In genomic region chr12:110403975-110404675, GRCh38 we compare ENCODE assay signal across 8 cellular contexts. TPM values are rescaled to one million over a fixed set of nuclear protein-coding genes. Genes with fewer than 3 reads are reported as not detected.
DNase-seq lines count a peak whose midpoint lies in the region; ATAC-seq, FAIRE-seq and TF ChIP-seq lines count a peak whose summit lies in the region.

No MANE protein-coding gene starts in this region.

- TF ChIP-seq RAD21 in H1 (IDR thresholded peaks at IDR 0.05 in 1 of 2, conservative IDR thresholded peaks at IDR 0.05 in 1 of 2; ENCODE audit: low read depth in 2 of 2, low read length in 2 of 2): no peak

- H4K5ac ChIP-seq in H1 (ENCODE audit: insufficient read length, low read depth, low read length): peak overlapping the region; percentile 97

- peak; percentile 75 for DNase-seq in GM06990 (ENCODE audit: extremely low read depth, insufficient read length)
- DNase-seq in HT-29 (ENCODE audit: low spot score): peak; percentile 90
- DNase-seq in NK-92 (lab: John Stamatoyannopoulos, UW; ENCODE audit: unreplicated experiment): peak; percentile 6
- peak; percentile 54 for DNase-seq in activated CD8-positive, alpha-beta memory T cell treated with anti-CD3 and anti-CD28 coated beads, Interleukin-2, amount 50 U/mL, for 1 hour (ENCODE audit: extremely low read depth)
- peak; percentile 38 to 83 for DNase-seq in H1 (ENCODE audit: low read depth in 1 of 2, low spot score in 2 of 2)
- peak; percentile 65 for DNase-seq in mesenchymal stem cell
- peak; percentile 73 for DNase-seq in stimulated activated CD8-positive, alpha-beta memory T cell treated with anti-CD3 and anti-CD28 coated beads, Interleukin-12 subunit alpha, Interleukin-12 subunit beta, amount 100 ng/mL, for 1 hour (ENCODE audit: low read depth)

- H3K9me3 ChIP-seq in H1 (ENCODE audit: insufficient read depth in 2 of 2, low read depth in 1 of 2, low read length in 1 of 2) (no peaks in the 10 kb centered on the region), mesenchymal stem cell (ENCODE audit: control insufficient read depth, low read length) (no peaks in the 10 kb centered on the region)

- no peak for TF ChIP-seq EP300 in H1 (IDR thresholded peaks at IDR 0.05; ENCODE audit: borderline replicate concordance in 1 of 2, low read depth in 2 of 2, low read length in 2 of 2)

- peaks cover 28 to 43% of the 10 kb centered on the region in 2 experiments for H3K79me2 ChIP-seq in H1 (ENCODE audit: control insufficient read depth in 1 of 2, insufficient read depth in 2 of 2, low read length in 2 of 2)

- peaks cover 4% of the 10 kb centered on the region for H3K36me3 ChIP-seq in GM06990 (ENCODE audit: control insufficient read depth, insufficient read depth, low read length)
- peaks cover 4 to 19% (median 11%) of the 10 kb centered on the region in 4 experiments; a peak in 6 of 8 replicates for H3K36me3 ChIP-seq in H1 (ENCODE audit: control insufficient read depth in 2 of 4, insufficient read depth in 4 of 4, low read length in 3 of 4)
- peaks cover 8 to 16% of the 10 kb centered on the region in 2 experiments for H3K36me3 ChIP-seq in mesenchymal stem cell (ENCODE audit: control insufficient read depth in 1 of 2, insufficient read depth in 2 of 2, low read depth in 1 of 2, low read length in 2 of 2)

- H3K27me3 ChIP-seq in GM06990 (replicated peaks; ENCODE audit: control insufficient read depth, insufficient read depth, low read length) (no peaks in the 10 kb centered on the region), H1 (replicated peaks in 1 of 4; ENCODE audit: control insufficient read depth in 3 of 4, extremely low read depth in 1 of 4, insufficient read depth in 3 of 4, low read length in 3 of 4) (no peaks in the 10 kb centered on the region), mesenchymal stem cell (ENCODE audit: control insufficient read depth in 1 of 2, insufficient read depth in 1 of 2, low read length in 2 of 2) (no peaks in the 10 kb centered on the region)

- CTCF ChIA-PET in H1 (lab: Charles Lee; ENCODE audit: partially characterized antibody): interaction anchor here (0.8 to 2.7 kb wide), 2 partner anchors 17 to 27 kb away, joined by 3 to 11 read pairs; no protein-coding TSS in a partner anchor

- ATAC-seq in GM19463 (IDR thresholded peaks at IDR 0.05; ENCODE audit: unreplicated experiment): no peak

- H3K79me1 ChIP-seq in H1 (ENCODE audit: low read depth, low read length) (peaks cover 2% of the 10 kb centered on the region), mesenchymal stem cell (replicated peaks; ENCODE audit: low read length, poor library complexity, severe bottlenecking) (no peaks in the 10 kb centered on the region)

- H2BK12ac ChIP-seq in H1 (ENCODE audit: low read depth, low read length) (peak overlapping the region; percentile 96; the same call in 1 of the 2 replicates), mesenchymal stem cell (ENCODE audit: low read length in 2 of 2) (no peak overlapping the region)

- H3K56ac ChIP-seq in H1 (replicated peaks; ENCODE audit: insufficient read length, low read depth, low read length): peak overlapping the region; percentile 80

- H2BK120ac ChIP-seq in H1 (replicated peaks; ENCODE audit: low read depth, low read length) (peak overlapping the region; percentile 83), mesenchymal stem cell (ENCODE audit: low read depth, low read length) (no peak overlapping the region)

- FAIRE-seq in H1 (lab: Jason Lieb, UNC): no peak

- H3K18ac ChIP-seq in H1 (ENCODE audit: extremely low read depth, low read length) (peak overlapping the region; percentile 36; the same call in 1 of the 2 replicates), mesenchymal stem cell (ENCODE audit: low read depth in 1 of 2, low read length in 2 of 2) (peak overlapping the region; percentile 38 to 75)

- H2AK5ac ChIP-seq in H1 (ENCODE audit: low read depth, low read length) (no peak overlapping the region), mesenchymal stem cell (ENCODE audit: low read length, severe bottlenecking) (peak overlapping the region; percentile 81)

- no peak overlapping the region for H2BK20ac ChIP-seq in H1 (ENCODE audit: low read length)

- WGBS in H1 (ENCODE audit: extremely low coverage in 1 of 2, insufficient coverage in 1 of 2, insufficient read length in 1 of 2, insufficient replicate concordance in 2 of 2, low coverage in 1 of 2, low lambda C conversion rate in 2 of 2, missing lambda C conversion rate in 1 of 2), 2 experiments: 24% methylated on average over 21 of the region's 21 CpGs; no CpG with 5 or more reads in 1 of the 2 experiments
- WGBS in mesenchymal stem cell: 19% methylated on average over 16 of the region's 21 CpGs

- peaks cover 2% of the 10 kb centered on the region; the same call in 1 of the 2 replicates for H3K23me2 ChIP-seq in H1 (ENCODE audit: low read depth, low read length)

- no peak overlapping the region for H3K14ac ChIP-seq in H1 (ENCODE audit: insufficient read length)
- no peak overlapping the region for H3K14ac ChIP-seq in mesenchymal stem cell (ENCODE audit: low read length in 2 of 2)

- peak in 1 of 2 experiments; percentile 34; a peak in 1 of 3 replicates for TF ChIP-seq POLR2A in H1 (IDR thresholded peaks at IDR 0.05; ENCODE audit: control extremely low read depth in 1 of 2, low read depth in 2 of 2, low read length in 2 of 2)

- H3K4me2 ChIP-seq in H1 (ENCODE audit: insufficient read depth in 1 of 2, low read depth in 2 of 2, low read length in 2 of 2) (peak overlapping the region; percentile 65 to 75), mesenchymal stem cell (ENCODE audit: low read length, poor library complexity, severe bottlenecking) (peak overlapping the region; percentile 78)

- POLR2A ChIA-PET in H1 (lab: Charles Lee; ENCODE audit: partially characterized antibody): interaction anchor here (0.6 to 2.4 kb wide), 9 partner anchors 9 to 117 kb away, joined by 3 to 9 read pairs (median 3); partner anchors contain the start of genes FAM216A and GPN3

- H2BK5ac ChIP-seq in H1 (ENCODE audit: low read depth, low read length) (peak overlapping the region; percentile 99), mesenchymal stem cell (ENCODE audit: low read depth, low read length, poor library complexity, severe bottlenecking) (peak overlapping the region; percentile 5)

- H3K9ac ChIP-seq in H1 (replicated peaks in 1 of 4; ENCODE audit: extremely low read depth in 1 of 4, low read depth in 3 of 4, low read length in 3 of 4) (peak overlapping the region; percentile 54 to 97 (median 90); a peak in 6 of 7 replicates), mesenchymal stem cell (ENCODE audit: low read length) (peak overlapping the region; percentile 100)

- peak overlapping the region; percentile 99 for H3K27ac ChIP-seq in H1 (ENCODE audit: low read depth, low read length)
- peak overlapping the region; percentile 95 for H3K27ac ChIP-seq in mesenchymal stem cell (ENCODE audit: low read length, poor library complexity, severe bottlenecking)

- H4K8ac ChIP-seq in H1 (ENCODE audit: extremely low read depth, insufficient read depth, low read length) (no peak overlapping the region), mesenchymal stem cell (ENCODE audit: low read length) (peak overlapping the region; percentile 66)

- H3K4me3 ChIP-seq in GM06990 (replicated peaks; ENCODE audit: low read depth, low read length) (peak overlapping the region; percentile 92), H1 (ENCODE audit: extremely low read depth in 1 of 4, insufficient read depth in 2 of 4, low read depth in 3 of 4, low read length in 4 of 4) (peak overlapping the region; percentile 69 to 96 (median 91)), mesenchymal stem cell (ENCODE audit: insufficient read depth in 1 of 2, low read depth in 1 of 2, low read length in 2 of 2) (peak overlapping the region in 1 of 2 experiments; percentile 98)

- H2BK15ac ChIP-seq in H1 (ENCODE audit: low read length) (no peak overlapping the region), mesenchymal stem cell (ENCODE audit: low read depth, poor library complexity, severe bottlenecking) (no peak overlapping the region)

- no peak for TF ChIP-seq CTCF in GM06990 (IDR thresholded peaks at IDR 0.05; ENCODE audit: insufficient read depth, low read length, poor library complexity, severe bottlenecking)
- no peak for TF ChIP-seq CTCF in H1 (IDR thresholded peaks at IDR 0.05; ENCODE audit: control extremely low read depth in 1 of 3, insufficient read depth in 1 of 3, low read depth in 1 of 3, low read length in 3 of 3)

- peak overlapping the region; percentile 100 for H2AFZ ChIP-seq in H1 (ENCODE audit: low read length)
- H2AFZ ChIP-seq in mesenchymal stem cell (ENCODE audit: low read depth, low read length): peak overlapping the region; percentile 39

- H3K4ac ChIP-seq in H1 (replicated peaks; ENCODE audit: insufficient read length, low read depth, low read length) (peak overlapping the region; percentile 73), mesenchymal stem cell (ENCODE audit: low read depth in 1 of 2, low read length in 2 of 2) (peak overlapping the region in 1 of 2 experiments; percentile 67)

- peaks cover 0 to 4% (median 0%) of the 10 kb centered on the region in 4 experiments; a peak in 1 of 7 replicates for H3K4me1 ChIP-seq in H1 (replicated peaks in 1 of 4; ENCODE audit: control insufficient read depth in 3 of 4, insufficient read depth in 4 of 4, low read length in 3 of 4)
- peaks cover 8% of the 10 kb centered on the region for H3K4me1 ChIP-seq in mesenchymal stem cell (ENCODE audit: control insufficient read depth, insufficient read depth, low read depth, low read length)

- peaks cover 0 to 7% of the 10 kb centered on the region in 2 experiments for H4K20me1 ChIP-seq in H1 (replicated peaks in 1 of 2; ENCODE audit: control insufficient read depth in 1 of 2, insufficient read depth in 2 of 2, low read length in 2 of 2)

- H4K91ac ChIP-seq in H1 (replicated peaks; ENCODE audit: insufficient read length, low read length) (peak overlapping the region; percentile 75), mesenchymal stem cell (ENCODE audit: low read length) (no peak overlapping the region)

- H3K23ac ChIP-seq in H1 (ENCODE audit: insufficient read length) (no peak overlapping the region), mesenchymal stem cell (ENCODE audit: low read length in 2 of 2) (no peak overlapping the region)

RNA-seq across cellular contexts. Expression of gene ANAPC7, which starts 0.6 kb away (rescaled TPM):
- 54.4 and 58.5 TPM in 2 replicates for total RNA-seq in HT-29 (2014; rRNA removed; shearing (Covaris generic))
- total RNA-seq in H1 (2021; fragmentation: NEBNext Ultra II Directional; extraction: Animal tissue kit (Norgen Biotek cat#: 25700)): 81.2 and 105 TPM in 2 replicates
- polyA plus RNA-seq in H1 (2011; rRNA removed): 62.2 and 72.8 TPM in 2 replicates
- 96.6 TPM for polyA plus RNA-seq in H1 (2011; cell fraction: cytosol; rRNA removed)
- 96.5 TPM for polyA plus RNA-seq in H1 (2011; cell fraction: nucleus; rRNA removed)
- 72.3 to 93.6 TPM (median 83.1 TPM) in 4 replicates for polyA plus RNA-seq in H1 (2012, experiment 1 of 2)
- polyA plus RNA-seq in H1 (2012, experiment 2 of 2): 19.4 TPM
- 48.3 TPM for polyA plus RNA-seq in H1 (2013, experiment 1 of 2)
- 45.6 TPM for polyA plus RNA-seq in H1 (2013, experiment 2 of 2)
- polyA minus RNA-seq in H1 (2011; rRNA and poly(A)+ RNA removed): 92.7 and 107 TPM in 2 replicates
- 54.2 TPM for polyA minus RNA-seq in H1 (2011; cell fraction: cytosol; rRNA and poly(A)+ RNA removed)
- 68.8 TPM for polyA minus RNA-seq in H1 (2011; cell fraction: nucleus; rRNA and poly(A)+ RNA removed)
- polyA plus RNA-seq in mesenchymal stem cell (2013, experiment 1 of 2): 20.3 TPM
- 21.0 TPM for polyA plus RNA-seq in mesenchymal stem cell (2013, experiment 2 of 2)

RNA-seq across cellular contexts. Expression of gene ARPC3, which starts 46.0 kb away (rescaled TPM):
- total RNA-seq in HT-29 (2014; rRNA removed; shearing (Covaris generic)): 85.0 and 105 TPM in 2 replicates
- total RNA-seq in H1 (2021; fragmentation: NEBNext Ultra II Directional; extraction: Animal tissue kit (Norgen Biotek cat#: 25700)): 160 and 170 TPM in 2 replicates
- 33.8 and 36.7 TPM in 2 replicates for polyA plus RNA-seq in H1 (2011; rRNA removed)
- 40.7 TPM for polyA plus RNA-seq in H1 (2011; cell fraction: cytosol; rRNA removed)
- 6.9 TPM for polyA plus RNA-seq in H1 (2011; cell fraction: nucleus; rRNA removed)
- 121 to 247 TPM (median 129 TPM) in 4 replicates for polyA plus RNA-seq in H1 (2012, experiment 1 of 2)
- 47.1 TPM for polyA plus RNA-seq in H1 (2012, experiment 2 of 2)
- 177 TPM for polyA plus RNA-seq in H1 (2013, experiment 1 of 2)
- polyA plus RNA-seq in H1 (2013, experiment 2 of 2): 173 TPM
- polyA minus RNA-seq in H1 (2011; rRNA and poly(A)+ RNA removed): 9.7 and 11.0 TPM in 2 replicates
- 41.1 TPM for polyA minus RNA-seq in H1 (2011; cell fraction: cytosol; rRNA and poly(A)+ RNA removed)
- 15.9 TPM for polyA minus RNA-seq in H1 (2011; cell fraction: nucleus; rRNA and poly(A)+ RNA removed)
- polyA plus RNA-seq in mesenchymal stem cell (2013, experiment 1 of 2): 424 TPM
- polyA plus RNA-seq in mesenchymal stem cell (2013, experiment 2 of 2): 435 TPM

Comparison
In these comparisons a context has a peak if more than half of its experiments do, and no peak if none do; other contexts are left out.
1. DNase-seq: peak in every context shown above with its lines; median percentile 90 in HT-29; 75 in GM06990; 73 in stimulated activated CD8-positive, alpha-beta memory T cell treated with anti-CD3 and anti-CD28 coated beads, Interleukin-12 subunit alpha, Interleukin-12 subunit beta, amount 100 ng/mL, for 1 hour; 65 in mesenchymal stem cell; 60 in H1; 54 in activated CD8-positive, alpha-beta memory T cell treated with anti-CD3 and anti-CD28 coated beads, Interleukin-2, amount 50 U/mL, for 1 hour; 6 in NK-92.